ENCODE assay signal across 8 cellular contexts in the genomic region with DNA sequence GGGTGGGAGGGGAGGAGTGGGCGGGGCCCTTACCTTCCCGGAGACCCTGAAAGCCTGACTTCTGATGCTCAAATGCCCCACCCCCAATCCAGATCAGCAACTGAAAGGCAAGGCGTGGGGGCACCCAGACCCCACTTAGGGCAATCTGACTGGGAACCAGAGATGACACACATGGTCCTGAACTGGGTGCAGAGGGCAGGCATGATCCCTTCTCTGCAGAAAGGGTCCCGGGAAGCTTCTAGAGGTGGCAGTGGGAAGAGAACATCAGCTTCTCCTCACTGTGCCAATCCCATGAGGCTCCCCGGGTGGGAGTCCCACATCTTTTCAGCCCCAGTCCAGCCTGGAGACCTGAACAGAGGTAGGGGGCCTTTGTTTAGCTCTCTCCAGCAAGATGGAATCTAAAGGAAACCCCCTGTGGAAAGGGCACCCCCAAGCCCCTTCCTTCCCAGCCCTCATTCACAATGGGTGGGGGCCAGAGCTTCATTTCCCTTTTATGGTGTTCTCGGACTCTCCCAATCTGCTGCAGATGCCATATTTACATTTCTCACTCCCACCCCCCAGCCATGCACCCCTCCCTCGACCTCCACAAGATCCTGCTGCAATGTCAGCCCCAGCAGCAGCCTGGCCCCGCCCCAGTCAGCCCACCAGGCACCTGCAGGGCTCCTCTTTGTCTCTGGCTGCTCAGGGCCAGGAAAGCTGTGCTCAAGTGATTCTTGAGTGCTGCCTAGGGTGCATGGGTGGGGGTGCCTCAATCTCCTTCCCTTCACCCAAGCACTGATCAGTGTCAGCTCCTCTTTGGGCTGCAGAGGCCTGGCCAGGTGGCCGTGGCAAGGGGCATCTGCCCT. TPM values are rescaled to one million over a fixed set of nuclear protein-coding genes. Genes with fewer than 3 reads are reported as not detected.
DNase-seq lines count a peak whose midpoint lies in the region; ATAC-seq and TF ChIP-seq lines count a peak whose summit lies in the region.

No MANE protein-coding gene starts in this region.

- H3K9me3 Mint-ChIP-seq in activated T-cell treated with anti-CD3 and anti-CD28 coated beads, Interleukin-2, amount 50 U/mL, for 4 hours, result no peaks in the 10 kb centered on the region
- H3K9me3 Mint-ChIP-seq in T-cell, result no peaks in the 10 kb centered on the region

- H3K4me1 ChIP-seq in transverse colon, result peaks cover 17 to 80% (median 45%) of the 10 kb centered on the region in 4 donors

- no peaks in the 10 kb centered on the region for H3K27me3 Mint-ChIP-seq in activated T-cell treated with anti-CD3 and anti-CD28 coated beads, Interleukin-2, amount 50 U/mL, for 4 hours (ENCODE audit: low read depth)
- no peaks in the 10 kb centered on the region for H3K27me3 Mint-ChIP-seq in T-cell

- TF ChIP-seq CTCF in transverse colon (IDR thresholded peaks at IDR 0.05), result no peak

- CTCF ChIA-PET in T-cell (lab: Charles Lee), result interaction anchor here (0.6 to 3.4 kb wide), 16 partner anchors 8 to 564 kb away, joined by 3 to 16 read pairs (median 4); no protein-coding TSS in a partner anchor

- peak overlapping the region; percentile 96 for H3K4me3 Mint-ChIP-seq in activated T-cell treated with anti-CD3 and anti-CD28 coated beads, Interleukin-2, amount 50 U/mL, for 4 hours
- H3K4me3 Mint-ChIP-seq in T-cell, result peak overlapping the region; percentile 89 to 99 (median 98)

- H3K9me3 ChIP-seq in iPS-18c (ENCODE audit: control insufficient read depth, insufficient read depth, low read length), result no peaks in the 10 kb centered on the region
- H3K9me3 ChIP-seq in transverse colon, result no peaks in the 10 kb centered on the region

- in situ Hi-C loops in transverse colon (cut with MboI; ENCODE audit: low pct_ligation_motif_present in 1 of 4, low pct_unique_long_range_greater_than_20kb in 1 of 4, low sequenced_read_pairs in 3 of 4), result no loop called here

- H3K4me3 ChIP-seq in iPS-18c (ENCODE audit: insufficient read depth, low read depth, low read length), result 0 out of 2 replicates have a peak overlapping the region, but pooled peaks have one; percentile 6
- peak overlapping the region in 1 of 4 donors; percentile 73 for H3K4me3 ChIP-seq in transverse colon

- no peak for ATAC-seq in activated T-cell treated with anti-CD3 and anti-CD28 coated beads, Interleukin-2, amount 50 U/mL, for 4 hours
- ATAC-seq in T-cell (replicated peaks in 1 of 4), result no peak
- ATAC-seq in GM18520 (IDR thresholded peaks at IDR 0.05; ENCODE audit: unreplicated experiment), result no peak
- ATAC-seq in left colon, result no peak

- peak overlapping the region; percentile 99 to 100 for H3K27ac Mint-ChIP-seq in T-cell

- no peak for TF ChIP-seq POLR2A in transverse colon (IDR thresholded peaks at IDR 0.05)

- 65% methylated on average over 9 of the region's 9 CpGs; no CpG with 5 or more reads in 1 of the 2 donors for WGBS in transverse colon (ENCODE audit: low coverage in 1 of 2), 2 donors

- H3K27me3 ChIP-seq in transverse colon, result no peaks in the 10 kb centered on the region

- no peaks in the 10 kb centered on the region for H3K36me3 ChIP-seq in transverse colon

- peaks cover 7% of the 10 kb centered on the region for H3K36me3 Mint-ChIP-seq in activated T-cell treated with anti-CD3 and anti-CD28 coated beads, Interleukin-2, amount 50 U/mL, for 4 hours (ENCODE audit: insufficient read depth)
- H3K36me3 Mint-ChIP-seq in T-cell, result peaks cover 2% of the 10 kb centered on the region

- no peak for DNase-seq in activated T-cell treated with anti-CD3 and anti-CD28 coated beads, Interleukin-2, amount 50 U/mL, for 4 hours
- DNase-seq in activated T-cell treated with anti-CD3 and anti-CD28 coated beads for 4 hours, result no peak
- DNase-seq in T-cell, result peak in 1 of 34 experiments; percentile 16
- peak; percentile 41 for DNase-seq in transverse colon
- DNase-seq in central memory CD4-positive, alpha-beta T cell, result no peak
- no peak for DNase-seq in left colon

- intact Hi-C loops in transverse colon (cut with DNase I; ENCODE audit: low total_unique reads), result no loop called here
- intact Hi-C loops in left colon (cut with DNase I, micrococcal nuclease), result no loop called here

- POLR2A ChIA-PET in T-cell (lab: Charles Lee), result interaction anchor here (0.6 to 0.7 kb wide), 2 partner anchors 138 to 1841 kb away, joined by 3 to 5 read pairs; no protein-coding TSS in a partner anchor

- H3K4me1 Mint-ChIP-seq in activated T-cell treated with anti-CD3 and anti-CD28 coated beads, Interleukin-2, amount 50 U/mL, for 4 hours (ENCODE audit: low read depth), result peaks cover 80% of the 10 kb centered on the region
- H3K4me1 Mint-ChIP-seq in T-cell, result peaks cover 75 to 86% (median 85%) of the 10 kb centered on the region in 3 donors

- peak overlapping the region; percentile 27 to 82 (median 77) for H3K27ac ChIP-seq in transverse colon

- TF ChIP-seq EP300 in transverse colon (IDR thresholded peaks at IDR 0.05; ENCODE audit: low read depth), result no peak

RNA-seq across cellular contexts. Expression of a gene that starts 2.0 kb away (rescaled TPM):
- 10 to 100 TPM; 24.2 to 36.3 (median 30.3) TPM for total RNA-seq in activated T-cell treated with anti-CD3 and anti-CD28 coated beads, Interleukin-2, amount 50 U/mL, for 4 hours
- total RNA-seq in T-cell, result 100 to 1,000 TPM in 3 of 5 donors, 10 to 100 TPM in 2; 70.8 to 110 (median 101) TPM
- 10 to 100 TPM in 3 of 4 donors, 1 to 10 TPM in 1; 3.2 to 40.4 (median 22.7) TPM for total RNA-seq in transverse colon
- total RNA-seq in left colon, result 10 to 100 TPM in 1 of 2 donors, 1 to 10 TPM in 1; 5.5 to 11.0 TPM
